ENCODE assay signal across 9 cellular contexts in genomic region chr13:51802601-51803000, GRCh38. TPM values are rescaled to one million over a fixed set of nuclear protein-coding genes. Genes with fewer than 3 reads are reported as not detected.
A peak's percentile ranks its signal among the peaks of the same experiment; 100 is the strongest.
DNase-seq lines count a peak whose midpoint lies in the region; ATAC-seq and TF ChIP-seq lines count a peak whose summit lies in the region.
"Had no signal": no experiment of that assay in that cellular context is flagged by ENCODE, and none has a peak within 500 bp of the region (broad histone marks: within the 10 kb centered on the region; RNA-seq: fewer than 3 reads in every experiment).

No MANE protein-coding gene starts in this region.

- CTCF ChIA-PET in HEK293 (lab: Yijun Ruan, JAX): interaction anchor here (0.6 to 2.7 kb wide), 4 partner anchors 42 to 516 kb away, joined by 3 to 8 read pairs (median 4); no protein-coding TSS in a partner anchor
- CTCF ChIA-PET in activated CD4-positive, alpha-beta memory T cell treated with anti-CD3 and anti-CD28 coated beads for 36 hours (lab: Charles Lee): interaction anchor here (0.7 to 3.5 kb wide), 6 partner anchors 9 to 368 kb away, joined by 3 to 17 read pairs (median 8); no protein-coding TSS in a partner anchor

- H3K36me3 Mint-ChIP-seq in activated CD4-positive, alpha-beta memory T cell treated with anti-CD3 and anti-CD28 coated beads for 36 hours: peaks cover 5% of the 10 kb centered on the region

- no peaks in the 10 kb centered on the region for H4K20me1 ChIP-seq in smooth muscle cell (ENCODE audit: low read depth)

- H3F3A ChIP-seq in smooth muscle cell (ENCODE audit: low read depth): peaks cover 14% of the 10 kb centered on the region

- H3K27ac ChIP-seq in HEK293 (ENCODE audit: extremely low read depth, low read depth, low read length) (no peak overlapping the region; the same call in 1 of the 2 replicates), smooth muscle cell (ENCODE audit: low read depth) (peak overlapping the region; percentile 93)

- H3K36me3 ChIP-seq in HEK293 (ENCODE audit: control insufficient read depth in 2 of 2, insufficient read depth in 1 of 2, low read length in 2 of 2) (no peaks in the 10 kb centered on the region), iPS-15b (ENCODE audit: control insufficient read depth, insufficient read depth, low read length) (no peaks in the 10 kb centered on the region), smooth muscle cell (ENCODE audit: low read depth) (no peaks in the 10 kb centered on the region)

- no peak overlapping the region for H2AFZ ChIP-seq in smooth muscle cell (ENCODE audit: low read depth)

- no peaks in the 10 kb centered on the region for H3K79me2 ChIP-seq in smooth muscle cell (ENCODE audit: low read depth)

- peak; percentile 24 for DNase-seq in activated CD4-positive, alpha-beta memory T cell treated with anti-CD3 and anti-CD28 coated beads for 36 hours
- DNase-seq in smooth muscle cell (lab: John Stamatoyannopoulos, UW; ENCODE audit: unreplicated experiment): no peak
- no peak for DNase-seq in islet precursor cell
- no peak for DNase-seq in foreskin fibroblast

- H3K27me3 Mint-ChIP-seq in activated CD4-positive, alpha-beta memory T cell treated with anti-CD3 and anti-CD28 coated beads for 36 hours: peaks cover 2% of the 10 kb centered on the region

- H3K4me3 Mint-ChIP-seq in activated CD4-positive, alpha-beta memory T cell treated with anti-CD3 and anti-CD28 coated beads for 36 hours: peak overlapping the region; percentile 94

- intact Hi-C loops in activated CD4-positive, alpha-beta memory T cell treated with anti-CD3 and anti-CD28 coated beads for 36 hours (cut with micrococcal nuclease): loop anchor here (1.0 to 5.0 kb wide), 4 partner anchors 158 to 650 kb away; partner anchors contain the start of genes VPS36 and WDFY2

- H3K9ac ChIP-seq in iPS-15b (ENCODE audit: low read depth, low read length): no peak overlapping the region
- H3K9ac ChIP-seq in smooth muscle cell (ENCODE audit: low read depth): peak overlapping the region; percentile 95

- H3K9me3 ChIP-seq in HEK293 (ENCODE audit: control insufficient read depth, insufficient read depth, low read depth, low read length) (no peaks in the 10 kb centered on the region), iPS-15b (ENCODE audit: control insufficient read depth, insufficient read depth, low read length) (no peaks in the 10 kb centered on the region), smooth muscle cell (replicated peaks; ENCODE audit: low read depth) (no peaks in the 10 kb centered on the region)

- no peak overlapping the region for H3K4me3 ChIP-seq in HEK293 (ENCODE audit: low read depth, low read length)
- peak overlapping the region; percentile 85 for H3K4me3 ChIP-seq in iPS-15b (ENCODE audit: low read depth, low read length)
- H3K4me3 ChIP-seq in smooth muscle cell: no peak overlapping the region
- no peak overlapping the region for H3K4me3 ChIP-seq in foreskin fibroblast (ENCODE audit: low read depth in 1 of 2, low read length in 2 of 2)

- H3K9me3 Mint-ChIP-seq in activated CD4-positive, alpha-beta memory T cell treated with anti-CD3 and anti-CD28 coated beads for 36 hours: no peaks in the 10 kb centered on the region

- peaks cover 12% of the 10 kb centered on the region for H3K4me1 ChIP-seq in HEK293 (ENCODE audit: control insufficient read depth, insufficient read depth, low read length)
- peaks cover 25% of the 10 kb centered on the region for H3K4me1 ChIP-seq in iPS-15b (ENCODE audit: control insufficient read depth, insufficient read depth, low read length)
- H3K4me1 ChIP-seq in smooth muscle cell (ENCODE audit: low read depth): peaks cover 32% of the 10 kb centered on the region

- peaks cover 59% of the 10 kb centered on the region for H3K4me1 Mint-ChIP-seq in activated CD4-positive, alpha-beta memory T cell treated with anti-CD3 and anti-CD28 coated beads for 36 hours (ENCODE audit: low read depth)

- no peaks in the 10 kb centered on the region for H3K27me3 ChIP-seq in iPS-15b (ENCODE audit: control insufficient read depth, insufficient read depth, low read length)
- no peaks in the 10 kb centered on the region for H3K27me3 ChIP-seq in smooth muscle cell (ENCODE audit: low read depth)

- no peak for TF ChIP-seq CTCF in HEK293 (tag by site-specific recombination; IDR thresholded peaks at IDR 0.05)
- no peak for TF ChIP-seq CTCF in smooth muscle cell (IDR thresholded peaks at IDR 0.05; ENCODE audit: borderline replicate concordance, insufficient read depth, poor library complexity, severe bottlenecking)
- no peak for TF ChIP-seq CTCF in foreskin fibroblast (IDR thresholded peaks at IDR 0.05; ENCODE audit: low read depth, low read length)

- POLR2A ChIA-PET in HEK293 (lab: Yijun Ruan, JAX): interaction anchor here (2.7 kb wide), 1 partner anchor 350 kb away, joined by 8 read pairs; the partner anchor contains the start of gene INTS6
- POLR2A ChIA-PET in activated CD4-positive, alpha-beta memory T cell treated with anti-CD3 and anti-CD28 coated beads for 36 hours (lab: Charles Lee): interaction anchor here (0.7 to 2.3 kb wide), 10 partner anchors 9 to 1674 kb away, joined by 3 to 17 read pairs (median 4); partner anchors contain the start of gene INTS6

- peak overlapping the region; percentile 100 for H3K27ac Mint-ChIP-seq in activated CD4-positive, alpha-beta memory T cell treated with anti-CD3 and anti-CD28 coated beads for 36 hours

- peak overlapping the region; percentile 94 for H3K4me2 ChIP-seq in smooth muscle cell

- WGBS in smooth muscle cell (ENCODE audit: low lambda C conversion rate): 78% methylated on average over 4 of the region's 4 CpGs

- ATAC-seq in HG03354 (IDR thresholded peaks at IDR 0.05; ENCODE audit: poor library complexity, severe bottlenecking, unreplicated experiment): no peak
- no peak for ATAC-seq in GM19023 (IDR thresholded peaks at IDR 0.05; ENCODE audit: unreplicated experiment)

TF ChIP-seq in HEK293, 187 proteins besides CTCF, POLR2A, EP300 and RAD21:
- TF ChIP-seq ZNF692 (tag by site-specific recombination; IDR thresholded peaks at IDR 0.05) (peak; percentile 24; the same call in 1 of the 2 replicates), ZNF416 (tag by site-specific recombination; IDR thresholded peaks at IDR 0.05) (no peak), ZNF777 (tag by site-specific recombination; IDR thresholded peaks at IDR 0.05; ENCODE audit: borderline replicate concordance) (no peak), ZNF398 (tag by site-specific recombination; IDR thresholded peaks at IDR 0.05) (peak; percentile 56), PRDM1 (tag by site-specific recombination; IDR thresholded peaks at IDR 0.05) (0 out of 2 replicates have a peak, but pooled peaks have one; percentile 24)

RNA-seq across cellular contexts. Expression of gene DHRS12, which starts 1.4 kb away (rescaled TPM):
- total RNA-seq in activated CD4-positive, alpha-beta memory T cell treated with anti-CD3 and anti-CD28 coated beads for 36 hours: 1 to 10 TPM; 6.7 to 7.0 TPM
- total RNA-seq in smooth muscle cell: 4.3 and 5.7 TPM in 2 replicates
- polyA plus RNA-seq in smooth muscle cell: 9.8 and 9.9 TPM in 2 replicates

RNA-seq across cellular contexts. Expression of gene TMEM272, which starts 42.4 kb away (rescaled TPM):
- under 1 TPM; 0.10 to 0.31 TPM for total RNA-seq in activated CD4-positive, alpha-beta memory T cell treated with anti-CD3 and anti-CD28 coated beads for 36 hours
- total RNA-seq in smooth muscle cell: 0.18 TPM in 2 replicates
- 0.22 and 0.26 TPM in 2 replicates for polyA plus RNA-seq in smooth muscle cell
- total RNA-seq: LHCN-M2 had no signal

RNA-seq across cellular contexts. Expression of gene CCDC70, which starts 59.2 kb away (rescaled TPM):
- not detected for total RNA-seq in activated CD4-positive, alpha-beta memory T cell treated with anti-CD3 and anti-CD28 coated beads for 36 hours
- total RNA-seq in smooth muscle cell: not detected in 2 replicates
- polyA plus RNA-seq in smooth muscle cell: not detected in 2 replicates
- total RNA-seq: LHCN-M2 had no signal
